Comparison of ENCODE assay signal across 5 cellular contexts in genomic region chr16:7016986-7017385, GRCh38.
"Had no signal": no experiment of that assay in that cellular context is flagged by ENCODE, and none has a peak within 500 bp of the region (broad histone marks: within the 10 kb centered on the region; RNA-seq: fewer than 3 reads in every experiment).

No MANE protein-coding gene starts in this region.

- H3K4me3 Mint-ChIP-seq: GM23338, H9 had no signal

- H3K9me3 Mint-ChIP-seq: H9 had no signal

- H3K27ac Mint-ChIP-seq: GM23338, H9 had no signal

- H3K4me1 Mint-ChIP-seq: GM23338 had no signal

- DNase-seq: H9, HCEC 1CT, IMR-90 had no signal

- ATAC-seq: GM23338, K562 had no signal
